ENCODE assay signal across 1 cellular context in the genomic region with DNA sequence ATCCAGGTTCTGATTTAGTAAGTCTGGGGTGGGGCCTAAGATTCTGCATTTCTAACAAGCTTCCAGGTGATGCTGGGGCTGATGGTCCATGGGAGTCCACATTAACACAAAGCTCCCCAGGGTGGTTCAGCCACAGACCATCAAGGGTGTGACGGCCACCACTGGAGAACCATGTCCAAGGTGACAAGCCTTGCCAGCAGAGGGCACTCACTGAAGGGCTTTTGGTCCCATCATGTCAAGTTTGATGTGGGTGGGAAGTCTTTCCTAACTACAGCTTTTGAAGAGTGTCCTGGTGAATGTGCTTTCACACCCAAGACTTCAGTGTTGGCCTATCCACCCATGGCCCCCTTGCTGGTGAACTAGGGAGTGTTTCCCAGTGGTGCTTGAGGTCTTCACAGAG.
TF ChIP-seq lines count a peak whose summit lies in the region.

No MANE protein-coding gene starts in this region.

TF ChIP-seq in GM23338, 12 proteins besides CTCF, POLR2A, EP300 and RAD21 (continued from another document):
- TF ChIP-seq, protein P1, sequence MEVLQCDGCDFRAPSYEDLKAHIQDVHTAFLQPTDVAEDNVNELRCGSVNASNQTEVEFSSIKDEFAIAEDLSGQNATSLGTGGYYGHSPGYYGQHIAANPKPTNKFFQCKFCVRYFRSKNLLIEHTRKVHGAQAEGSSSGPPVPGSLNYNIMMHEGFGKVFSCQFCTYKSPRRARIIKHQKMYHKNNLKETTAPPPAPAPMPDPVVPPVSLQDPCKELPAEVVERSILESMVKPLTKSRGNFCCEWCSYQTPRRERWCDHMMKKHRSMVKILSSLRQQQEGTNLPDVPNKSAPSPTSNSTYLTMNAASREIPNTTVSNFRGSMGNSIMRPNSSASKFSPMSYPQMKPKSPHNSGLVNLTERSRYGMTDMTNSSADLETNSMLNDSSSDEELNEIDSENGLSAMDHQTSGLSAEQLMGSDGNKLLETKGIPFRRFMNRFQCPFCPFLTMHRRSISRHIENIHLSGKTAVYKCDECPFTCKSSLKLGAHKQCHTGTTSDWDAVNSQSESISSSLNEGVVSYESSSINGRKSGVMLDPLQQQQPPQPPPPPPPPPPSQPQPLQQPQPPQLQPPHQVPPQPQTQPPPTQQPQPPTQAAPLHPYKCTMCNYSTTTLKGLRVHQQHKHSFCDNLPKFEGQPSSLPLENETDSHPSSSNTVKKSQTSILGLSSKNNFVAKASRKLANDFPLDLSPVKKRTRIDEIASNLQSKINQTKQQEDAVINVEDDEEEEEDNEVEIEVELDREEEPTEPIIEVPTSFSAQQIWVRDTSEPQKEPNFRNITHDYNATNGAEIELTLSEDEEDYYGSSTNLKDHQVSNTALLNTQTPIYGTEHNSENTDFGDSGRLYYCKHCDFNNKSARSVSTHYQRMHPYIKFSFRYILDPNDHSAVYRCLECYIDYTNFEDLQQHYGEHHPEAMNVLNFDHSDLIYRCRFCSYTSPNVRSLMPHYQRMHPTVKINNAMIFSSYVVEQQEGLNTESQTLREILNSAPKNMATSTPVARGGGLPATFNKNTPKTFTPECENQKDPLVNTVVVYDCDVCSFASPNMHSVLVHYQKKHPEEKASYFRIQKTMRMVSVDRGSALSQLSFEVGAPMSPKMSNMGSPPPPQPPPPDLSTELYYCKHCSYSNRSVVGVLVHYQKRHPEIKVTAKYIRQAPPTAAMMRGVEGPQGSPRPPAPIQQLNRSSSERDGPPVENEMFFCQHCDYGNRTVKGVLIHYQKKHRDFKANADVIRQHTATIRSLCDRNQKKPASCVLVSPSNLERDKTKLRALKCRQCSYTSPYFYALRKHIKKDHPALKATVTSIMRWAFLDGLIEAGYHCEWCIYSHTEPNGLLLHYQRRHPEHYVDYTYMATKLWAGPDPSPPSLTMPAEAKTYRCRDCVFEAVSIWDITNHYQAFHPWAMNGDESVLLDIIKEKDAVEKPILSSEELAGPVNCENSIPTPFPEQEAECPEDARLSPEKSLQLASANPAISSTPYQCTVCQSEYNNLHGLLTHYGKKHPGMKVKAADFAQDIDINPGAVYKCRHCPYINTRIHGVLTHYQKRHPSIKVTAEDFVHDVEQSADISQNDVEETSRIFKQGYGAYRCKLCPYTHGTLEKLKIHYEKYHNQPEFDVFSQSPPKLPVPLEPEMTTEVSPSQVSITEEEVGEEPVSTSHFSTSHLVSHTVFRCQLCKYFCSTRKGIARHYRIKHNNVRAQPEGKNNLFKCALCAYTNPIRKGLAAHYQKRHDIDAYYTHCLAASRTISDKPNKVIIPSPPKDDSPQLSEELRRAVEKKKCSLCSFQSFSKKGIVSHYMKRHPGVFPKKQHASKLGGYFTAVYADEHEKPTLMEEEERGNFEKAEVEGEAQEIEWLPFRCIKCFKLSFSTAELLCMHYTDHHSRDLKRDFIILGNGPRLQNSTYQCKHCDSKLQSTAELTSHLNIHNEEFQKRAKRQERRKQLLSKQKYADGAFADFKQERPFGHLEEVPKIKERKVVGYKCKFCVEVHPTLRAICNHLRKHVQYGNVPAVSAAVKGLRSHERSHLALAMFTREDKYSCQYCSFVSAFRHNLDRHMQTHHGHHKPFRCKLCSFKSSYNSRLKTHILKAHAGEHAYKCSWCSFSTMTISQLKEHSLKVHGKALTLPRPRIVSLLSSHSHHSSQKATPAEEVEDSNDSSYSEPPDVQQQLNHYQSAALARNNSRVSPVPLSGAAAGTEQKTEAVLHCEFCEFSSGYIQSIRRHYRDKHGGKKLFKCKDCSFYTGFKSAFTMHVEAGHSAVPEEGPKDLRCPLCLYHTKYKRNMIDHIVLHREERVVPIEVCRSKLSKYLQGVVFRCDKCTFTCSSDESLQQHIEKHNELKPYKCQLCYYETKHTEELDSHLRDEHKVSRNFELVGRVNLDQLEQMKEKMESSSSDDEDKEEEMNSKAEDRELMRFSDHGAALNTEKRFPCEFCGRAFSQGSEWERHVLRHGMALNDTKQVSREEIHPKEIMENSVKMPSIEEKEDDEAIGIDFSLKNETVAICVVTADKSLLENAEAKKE (CRISPR knock-in tag; IDR thresholded peaks at IDR 0.05) = peak; percentile 54; the same call in 1 of the 2 replicates
